In genomic region chr3:69288161-69288895, GRCh38 we compare ENCODE assay signal across 9 cellular contexts.
A peak's percentile ranks its signal among the peaks of the same experiment; 100 is the strongest.
DNase-seq lines count a peak whose midpoint lies in the region; ATAC-seq and TF ChIP-seq lines count a peak whose summit lies in the region.
"Had no signal": no experiment of that assay in that cellular context is flagged by ENCODE, and none has a peak within 500 bp of the region (broad histone marks: within the 10 kb centered on the region; RNA-seq: fewer than 3 reads in every experiment).

No MANE protein-coding gene starts in this region.

- CTCF ChIA-PET in Caco-2 (lab: Charles Lee) = interaction anchor here (1.2 to 1.4 kb wide), 2 partner anchors 18 to 127 kb away, joined by 4 to 7 read pairs; no protein-coding TSS in a partner anchor
- CTCF ChIA-PET in OCI-LY7 (lab: Charles Lee; ENCODE audit: unreplicated experiment) = no interaction called here

- no peaks in the 10 kb centered on the region for H3K9me3 ChIP-seq in Caco-2
- H3K9me3 ChIP-seq in RWPE2 (ENCODE audit: severe bottlenecking) = no peaks in the 10 kb centered on the region
- no peaks in the 10 kb centered on the region for H3K9me3 ChIP-seq in MG63
- H3K9me3 ChIP-seq in OCI-LY7 (ENCODE audit: low read length) = no peaks in the 10 kb centered on the region

- no peaks in the 10 kb centered on the region for H3K36me3 Mint-ChIP-seq in Caco-2 (ENCODE audit: insufficient read depth, unreplicated experiment)

- H3K4me3 ChIP-seq in Caco-2 (ENCODE audit: low read depth, low read length) (no peak overlapping the region), RWPE2 (ENCODE audit: severe bottlenecking) (no peak overlapping the region), MG63 (no peak overlapping the region), OCI-LY7 (ENCODE audit: low read depth, low read length, poor library complexity, severe bottlenecking) (no peak overlapping the region)
- H3K4me3 ChIP-seq: SK-N-MC had no signal

- H3K4me1 ChIP-seq in Caco-2 (peaks cover 64% of the 10 kb centered on the region), RWPE2 (ENCODE audit: insufficient read depth, poor library complexity, severe bottlenecking) (peaks cover 15% of the 10 kb centered on the region), OCI-LY7 (ENCODE audit: insufficient read depth, low read length, poor library complexity, severe bottlenecking) (no peaks in the 10 kb centered on the region)

- H3K36me3 ChIP-seq in Caco-2 (ENCODE audit: control insufficient read depth, insufficient read depth, low read length) (no peaks in the 10 kb centered on the region), RWPE2 (ENCODE audit: low read depth) (peaks cover 33% of the 10 kb centered on the region), MG63 (no peaks in the 10 kb centered on the region), OCI-LY7 (ENCODE audit: insufficient read depth, low read length) (no peaks in the 10 kb centered on the region)

- DNase-seq in Caco-2 (peak; percentile 42 to 60), RWPE2 (ENCODE audit: low spot score) (no peak), islet precursor cell (peak; percentile 88), MG63 (no peak), OCI-LY7 (ENCODE audit: low spot score) (no peak), foreskin melanocyte (no peak)

- peaks cover 27% of the 10 kb centered on the region for H3K4me1 Mint-ChIP-seq in Caco-2 (ENCODE audit: low read depth, unreplicated experiment)

- H2AFZ ChIP-seq in OCI-LY7 (ENCODE audit: low read length) = no peak overlapping the region

- H3K27ac ChIP-seq in RWPE2 (ENCODE audit: poor library complexity, severe bottlenecking) (peak overlapping the region; percentile 48), OCI-LY7 (ENCODE audit: low read depth, low read length, poor library complexity, severe bottlenecking) (no peak overlapping the region)
- H3K27ac ChIP-seq: SK-N-MC had no signal

- no peak for TF ChIP-seq CTCF in Caco-2 (IDR thresholded peaks at IDR 0.05; ENCODE audit: insufficient read depth in 1 of 2, low read depth in 1 of 2, low read length in 1 of 2, severe bottlenecking in 1 of 2, unreplicated experiment in 1 of 2)
- no peak for TF ChIP-seq CTCF in RWPE2 (IDR thresholded peaks at IDR 0.05; ENCODE audit: poor library complexity, severe bottlenecking)
- TF ChIP-seq CTCF in OCI-LY7 (conservative IDR thresholded peaks at IDR 0.05; ENCODE audit: low read length) = no peak

- H3K4me2 ChIP-seq in OCI-LY7 (ENCODE audit: low read length) = no peak overlapping the region

- no peaks in the 10 kb centered on the region for H3K9me3 Mint-ChIP-seq in Caco-2 (ENCODE audit: unreplicated experiment)

- H4K20me1 ChIP-seq in OCI-LY7 (ENCODE audit: insufficient read depth, low read length) = no peaks in the 10 kb centered on the region

- H3K27ac Mint-ChIP-seq in Caco-2 (ENCODE audit: unreplicated experiment) = peak overlapping the region; percentile 86

- no peaks in the 10 kb centered on the region for H3K9me2 ChIP-seq in OCI-LY7 (ENCODE audit: insufficient read depth, low read length)

- H3K27me3 ChIP-seq in Caco-2 (replicated peaks; ENCODE audit: control insufficient read depth, insufficient read depth, low read length) (no peaks in the 10 kb centered on the region), RWPE2 (ENCODE audit: insufficient read depth, poor library complexity, severe bottlenecking) (no peaks in the 10 kb centered on the region), MG63 (no peaks in the 10 kb centered on the region)

- BruUV-seq in Caco-2 (replicated peaks; lab: Mats Ljungman, UMichigan) = TSS peak; percentile 47
- no TSS peak for BruUV-seq in OCI-LY7 (replicated peaks; lab: Mats Ljungman, UMichigan)

- no peaks in the 10 kb centered on the region for H3K27me3 Mint-ChIP-seq in Caco-2 (ENCODE audit: insufficient read depth, unreplicated experiment)

- H3K79me2 ChIP-seq in OCI-LY7 (ENCODE audit: insufficient read depth, low read depth, low read length) = no peaks in the 10 kb centered on the region

- intact Hi-C loops in Caco-2 (cut with micrococcal nuclease; ENCODE audit: unreplicated experiment) = loop anchor here (2.0 kb wide), 1 partner anchor 38 kb away; no protein-coding TSS in a partner anchor
- intact Hi-C loops in OCI-LY7 (cut with micrococcal nuclease; ENCODE audit: unreplicated experiment) = no loop called here

- peak; percentile 90 for ATAC-seq in GM21526 (IDR thresholded peaks at IDR 0.05; ENCODE audit: low FRiP score, unreplicated experiment)
- no peak for ATAC-seq in RWPE2 (ENCODE audit: low read depth)
- no peak for ATAC-seq in HG02763 (IDR thresholded peaks at IDR 0.05; ENCODE audit: unreplicated experiment)

- POLR2A ChIA-PET in Caco-2 (lab: Charles Lee) = interaction anchor here (1.3 kb wide), 1 partner anchor 45 kb away, joined by 4 read pairs; no protein-coding TSS in a partner anchor
- POLR2A ChIA-PET in OCI-LY7 (lab: Charles Lee) = no interaction called here

- H3K4me3 Mint-ChIP-seq in Caco-2 (ENCODE audit: unreplicated experiment) = peak overlapping the region; percentile 56

Comparison
In these comparisons a context has a peak if more than half of its experiments do, and no peak if none do; other contexts are left out.
1. DNase-seq: peak in Caco-2 (2 of 2) and islet precursor cell (single experiment); none in RWPE2 (single experiment), MG63 (single experiment), OCI-LY7 (single experiment) and foreskin melanocyte (single experiment).